21 cellular contexts compared by ENCODE assay signal in genomic region chr18:22250591-22250996, GRCh38.
DNase-seq lines count a peak whose midpoint lies in the region; ATAC-seq, FAIRE-seq and TF ChIP-seq lines count a peak whose summit lies in the region.
"Had no signal": no experiment of that assay in that cellular context is flagged by ENCODE, and none has a peak within 500 bp of the region (broad histone marks: within the 10 kb centered on the region; RNA-seq: fewer than 3 reads in every experiment).

No MANE protein-coding gene starts in this region.

- H3K18ac ChIP-seq in H9 (ENCODE audit: insufficient read length, low read depth, low read length): no peak overlapping the region

- H3K27ac ChIP-seq in H9 (ENCODE audit: insufficient read length, low read depth, low read length): no peak overlapping the region
- H3K27ac ChIP-seq: BLaER1 treated with 17β-estradiol and CSF1 and Interleukin-3, amounts not matched to agents 10 nM and 100 nM; brain microvascular endothelial cell; KMS-11; parathyroid adenoma had no signal

- H2BK120ac ChIP-seq in H9 (ENCODE audit: low read depth, low read length, poor library complexity, severe bottlenecking): no peak overlapping the region

- no peak overlapping the region for H2BK12ac ChIP-seq in H9 (ENCODE audit: insufficient read length, low read depth, low read length)

- peak overlapping the region; percentile 51; the same call in 1 of the 2 replicates for H3K14ac ChIP-seq in H9 (ENCODE audit: insufficient read depth, low read length)

- H3K27me3 ChIP-seq in H9 (ENCODE audit: insufficient read depth, low read length): no peaks in the 10 kb centered on the region
- H3K27me3 ChIP-seq: BLaER1 treated with 17β-estradiol and CSF1 and Interleukin-3, amounts not matched to agents 10 nM and 100 nM; brain microvascular endothelial cell had no signal

- H4K91ac ChIP-seq in H9 (ENCODE audit: insufficient read length, low read depth, low read length): no peak overlapping the region

- no peaks in the 10 kb centered on the region for H4K20me1 ChIP-seq in H9 (ENCODE audit: control insufficient read depth, insufficient read depth, insufficient read length)
- H4K20me1 ChIP-seq: BLaER1 treated with 17β-estradiol and CSF1 and Interleukin-3, amounts not matched to agents 10 nM and 100 nM had no signal

- H3T11ph ChIP-seq in H9 (ENCODE audit: low read length): no peak overlapping the region

- no peaks in the 10 kb centered on the region for H3K4me1 Mint-ChIP-seq in H9
- peaks cover 3% of the 10 kb centered on the region for H3K4me1 Mint-ChIP-seq in activated T-cell treated with anti-CD3 and anti-CD28 coated beads, Interleukin-2, amount 50 U/mL, for 24 hours (ENCODE audit: low read depth)
- H3K4me1 Mint-ChIP-seq: stimulated activated naive CD8-positive, alpha-beta T cell treated with anti-CD3 and anti-CD28 coated beads, Interleukin-15, amount 100 ng/mL, for 72 hours had no signal

- FAIRE-seq in RCC 7860 (lab: Jason Lieb, UNC): peak; percentile 84
- FAIRE-seq: frontal cortex, H1 had no signal

- DNase-seq in H9 (no peak), RCC 7860 (ENCODE audit: low spot score) (peak; percentile 72), sciatic nerve (ENCODE audit: low spot score) (no peak), NCI-H2171 (lab: John Stamatoyannopoulos, UW) (no peak), COR-L47 (lab: John Stamatoyannopoulos, UW) (no peak)
- DNase-seq in NK-92 treated with Interleukin-12 subunit alpha and Interleukin-12 subunit beta, amount 100 ng/mL, for 24 hours (lab: John Stamatoyannopoulos, UW): no peak
- no peak for DNase-seq in activated T-cell treated with anti-CD3 and anti-CD28 coated beads, Interleukin-2, amount 50 U/mL, for 24 hours
- DNase-seq: activated naive CD4-positive, alpha-beta T cell treated with Interleukin-2 at 50 U/mL for 16 hours; brain microvascular endothelial cell; NCI-H146; NCI-H510A treated with DMSO at 0.1 percent for 48 hours; OCI-M1; stimulated activated CD4-positive, alpha-beta T cell treated with anti-CD3 and anti-CD28 coated beads, Interleukin-12 subunit alpha, Interleukin-12 subunit beta, amount 100 ng/mL, for 4 hours; stimulated activated naive CD8-positive, alpha-beta T cell treated with anti-CD3 and anti-CD28 coated beads, Interleukin-15, amount 100 ng/mL, for 72 hours; SW 1271 had no signal

- H2AFZ ChIP-seq in H9 (ENCODE audit: low read length): no peak overlapping the region
- H2AFZ ChIP-seq: parathyroid adenoma had no signal

- no peak overlapping the region for H3K4ac ChIP-seq in H9 (ENCODE audit: low read depth, low read length)

- H3K27ac Mint-ChIP-seq in H9: no peak overlapping the region; a peak in 1 of 7 replicates
- H3K27ac Mint-ChIP-seq in activated T-cell treated with anti-CD3 and anti-CD28 coated beads, Interleukin-2, amount 50 U/mL, for 24 hours: no peak overlapping the region

- no peak overlapping the region for H2BK15ac ChIP-seq in H9 (ENCODE audit: low read depth, low read length)

- no peaks in the 10 kb centered on the region for H3K9me3 ChIP-seq in H9 (ENCODE audit: control insufficient read depth, low read depth, low read length)
- H3K9me3 ChIP-seq: BLaER1 treated with 17β-estradiol and CSF1 and Interleukin-3, amounts not matched to agents 10 nM and 100 nM had no signal

- H4K8ac ChIP-seq in H9 (replicated peaks; ENCODE audit: insufficient read length, low read depth, low read length): no peak overlapping the region

- no CpG with 5 or more reads among the region's 8 CpGs for WGBS in H9 (ENCODE audit: extremely low coverage, insufficient read length, low lambda C conversion rate)

- peaks cover 16% of the 10 kb centered on the region for H3K27me3 Mint-ChIP-seq in H9 (ENCODE audit: low read depth)
- peaks cover 4% of the 10 kb centered on the region for H3K27me3 Mint-ChIP-seq in activated T-cell treated with anti-CD3 and anti-CD28 coated beads, Interleukin-2, amount 50 U/mL, for 24 hours
- H3K27me3 Mint-ChIP-seq: stimulated activated naive CD8-positive, alpha-beta T cell treated with anti-CD3 and anti-CD28 coated beads, Interleukin-15, amount 100 ng/mL, for 72 hours had no signal

- no peaks in the 10 kb centered on the region for H3K79me2 ChIP-seq in H9 (ENCODE audit: insufficient read depth, low read length)
- H3K79me2 ChIP-seq: parathyroid adenoma had no signal

- no peak overlapping the region for H3K4me3 Mint-ChIP-seq in H9
- H3K4me3 Mint-ChIP-seq in activated T-cell treated with anti-CD3 and anti-CD28 coated beads, Interleukin-2, amount 50 U/mL, for 24 hours: no peak overlapping the region
- H3K4me3 Mint-ChIP-seq: stimulated activated naive CD8-positive, alpha-beta T cell treated with anti-CD3 and anti-CD28 coated beads, Interleukin-15, amount 100 ng/mL, for 72 hours had no signal

- no peaks in the 10 kb centered on the region for H3K36me3 Mint-ChIP-seq in H9 (ENCODE audit: insufficient read depth in 1 of 3, low read depth in 3 of 3)
- no peaks in the 10 kb centered on the region for H3K36me3 Mint-ChIP-seq in activated T-cell treated with anti-CD3 and anti-CD28 coated beads, Interleukin-2, amount 50 U/mL, for 24 hours (ENCODE audit: low read depth)

- no peak overlapping the region for H3K23ac ChIP-seq in H9 (ENCODE audit: insufficient read length, low read depth, low read length)

- no peak overlapping the region for H4K5ac ChIP-seq in H9 (ENCODE audit: insufficient read length, low read depth, low read length)

- H3K9ac ChIP-seq in H9 (ENCODE audit: extremely low read depth, insufficient read length, low read length): no peak overlapping the region
- H3K9ac ChIP-seq: BLaER1 treated with 17β-estradiol and CSF1 and Interleukin-3, amounts not matched to agents 10 nM and 100 nM; KMS-11; parathyroid adenoma had no signal

- H3K9me3 Mint-ChIP-seq in H9: no peaks in the 10 kb centered on the region
- H3K9me3 Mint-ChIP-seq in activated T-cell treated with anti-CD3 and anti-CD28 coated beads, Interleukin-2, amount 50 U/mL, for 24 hours: no peaks in the 10 kb centered on the region
- H3K9me3 Mint-ChIP-seq: stimulated activated naive CD8-positive, alpha-beta T cell treated with anti-CD3 and anti-CD28 coated beads, Interleukin-15, amount 100 ng/mL, for 72 hours had no signal

- H3K56ac ChIP-seq in H9 (ENCODE audit: insufficient read length, low read depth, low read length): no peak overlapping the region

- ATAC-seq in esophagus mucosa (peak; percentile 93), sciatic nerve (peak; percentile 13)
- ATAC-seq: stimulated activated naive CD8-positive, alpha-beta T cell treated with anti-CD3 and anti-CD28 coated beads, Interleukin-15, amount 100 ng/mL, for 72 hours had no signal

- peak overlapping the region; percentile 14 for H2BK20ac ChIP-seq in H9 (ENCODE audit: low read depth, low read length, poor library complexity, severe bottlenecking)

- intact Hi-C loops in sciatic nerve (cut with DNase I): no loop called here

- no peaks in the 10 kb centered on the region for H3K23me2 ChIP-seq in H9 (ENCODE audit: insufficient read length, low read depth, low read length, poor library complexity, severe bottlenecking)

- H3K4me2 ChIP-seq in H9 (ENCODE audit: insufficient read depth, insufficient read length, low read length): no peak overlapping the region
- H3K4me2 ChIP-seq: KMS-11 had no signal

- H3K79me1 ChIP-seq in H9 (ENCODE audit: insufficient read depth, low read depth, low read length, poor library complexity, severe bottlenecking): no peaks in the 10 kb centered on the region

- no peak overlapping the region for H2BK5ac ChIP-seq in H9 (ENCODE audit: insufficient read length, low read length)

- no peak overlapping the region for H2AK5ac ChIP-seq in H9 (ENCODE audit: insufficient read length, low read length)

- no peak for TF ChIP-seq CTCF in H9 (conservative IDR thresholded peaks at IDR 0.05)

- no peaks in the 10 kb centered on the region; the same call in 1 of the 2 replicates for H3K4me1 ChIP-seq in H9 (ENCODE audit: insufficient read depth, low read length)
- H3K4me1 ChIP-seq: parathyroid adenoma had no signal
